Comparison of ENCODE assay signal across 18 cellular contexts in the genomic region with DNA sequence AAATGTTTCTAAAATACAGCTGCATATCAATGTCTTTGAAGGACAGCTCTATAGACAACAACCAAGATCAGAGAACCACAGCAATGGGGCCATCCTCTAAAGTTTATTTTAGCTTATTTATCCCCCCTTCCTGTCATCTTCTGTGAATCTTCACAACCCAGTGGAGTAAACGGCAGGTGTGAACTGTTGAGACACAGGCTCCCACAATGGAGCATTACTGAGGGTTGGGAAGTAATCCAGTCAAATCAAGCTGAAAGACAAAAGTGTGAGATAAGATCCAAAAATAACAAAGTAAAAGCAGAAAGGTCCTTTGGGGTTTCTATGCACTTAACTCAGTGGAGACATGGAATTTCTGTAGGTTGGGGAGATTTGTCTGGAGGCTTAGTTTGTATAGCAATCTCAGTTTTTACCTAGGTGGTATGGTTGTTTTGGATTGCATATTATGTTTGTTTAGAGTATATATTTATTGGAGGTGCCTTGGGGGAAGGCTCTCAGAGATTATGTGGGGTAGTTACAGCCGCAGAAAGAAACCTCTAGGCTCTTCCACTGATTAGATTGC.
DNase-seq lines count a peak whose midpoint lies in the region; ATAC-seq and TF ChIP-seq lines count a peak whose summit lies in the region.
"Had no signal": no experiment of that assay in that cellular context is flagged by ENCODE, and none has a peak within 500 bp of the region (broad histone marks: within the 10 kb centered on the region; RNA-seq: fewer than 3 reads in every experiment).

No MANE protein-coding gene starts in this region.

- H3K27me3 ChIP-seq in HUES48 (ENCODE audit: control insufficient read depth, insufficient read depth, low read length), result no peaks in the 10 kb centered on the region
- H3K27me3 ChIP-seq in neural progenitor cell, result no peaks in the 10 kb centered on the region
- H3K27me3 ChIP-seq: MG63, Peyer's patch, SJSA1 had no signal

- H3K4me1 ChIP-seq in HUES48 (ENCODE audit: control insufficient read depth, insufficient read depth, low read length) (peaks cover 60% of the 10 kb centered on the region), neural progenitor cell (peaks cover 72% of the 10 kb centered on the region)
- H3K4me1 ChIP-seq: Peyer's patch, SJSA1 had no signal

- H3K9me3 ChIP-seq in HUES48 (ENCODE audit: control insufficient read depth, insufficient read depth, low read length), result no peaks in the 10 kb centered on the region
- no peaks in the 10 kb centered on the region for H3K9me3 ChIP-seq in neural progenitor cell (ENCODE audit: low read depth)
- H3K9me3 ChIP-seq: MG63, Peyer's patch, SJSA1 had no signal

- no peaks in the 10 kb centered on the region for H3K36me3 Mint-ChIP-seq in chondrocyte (ENCODE audit: low read depth)
- H3K36me3 Mint-ChIP-seq in neural progenitor cell, result no peaks in the 10 kb centered on the region
- no peaks in the 10 kb centered on the region for H3K36me3 Mint-ChIP-seq in activated T-cell treated with anti-CD3 and anti-CD28 coated beads, Interleukin-2, amount 50 U/mL, for 72 hours (ENCODE audit: insufficient read depth in 2 of 2)

- H3K27ac ChIP-seq in HUES48 (ENCODE audit: low read depth, low read length), result peak overlapping the region; percentile 1
- peak overlapping the region; percentile 78 for H3K27ac ChIP-seq in neural progenitor cell
- H3K27ac ChIP-seq: Peyer's patch, SJSA1 had no signal

- no peaks in the 10 kb centered on the region for H3K79me2 ChIP-seq in neural progenitor cell (ENCODE audit: low read depth)

- H3K9ac ChIP-seq in HUES48 (ENCODE audit: low read depth, low read length) (no peak overlapping the region), neural progenitor cell (no peak overlapping the region)

- H3K27ac Mint-ChIP-seq in chondrocyte (ENCODE audit: unreplicated experiment) (peak overlapping the region; percentile 15), neural progenitor cell (no peak overlapping the region)
- H3K27ac Mint-ChIP-seq in activated T-cell treated with anti-CD3 and anti-CD28 coated beads, Interleukin-2, amount 50 U/mL, for 72 hours, result no peak overlapping the region
- H3K27ac Mint-ChIP-seq: HFFc6 had no signal

- ATAC-seq in HG02642 (IDR thresholded peaks at IDR 0.05; ENCODE audit: poor library complexity, unreplicated experiment), result no peak
- ATAC-seq in activated T-cell treated with anti-CD3 and anti-CD28 coated beads, Interleukin-2, amount 50 U/mL, for 72 hours (replicated peaks in 1 of 2), result no peak
- ATAC-seq: HepG2, K562 had no signal

- peak overlapping the region; percentile 28 for H3K4me2 ChIP-seq in neural progenitor cell

- H2AFZ ChIP-seq in neural progenitor cell (replicated peaks), result no peak overlapping the region

- peak; percentile 59 for DNase-seq in DMS114 treated with DMSO at 0.1 percent for 48 hours (lab: John Stamatoyannopoulos, UW; ENCODE audit: unreplicated experiment)
- DNase-seq in chondrocyte (ENCODE audit: low spot score), result no peak
- DNase-seq in neural progenitor cell (ENCODE audit: low spot score), result peak; percentile 37
- no peak for DNase-seq in activated CD8-positive, alpha-beta memory T cell treated with anti-CD3 and anti-CD28 coated beads, Interleukin-2, amount 50 U/mL, for 4 hours
- DNase-seq in activated T-cell treated with anti-CD3 and anti-CD28 coated beads, Interleukin-2, amount 50 U/mL, for 72 hours, result no peak
- DNase-seq: HFFc6, MG63, NCI-H1417, NCI-H187, NCI-H226, NCI-H524, NCI-H82, Peyer's patch had no signal

- H3K4me1 Mint-ChIP-seq in chondrocyte (ENCODE audit: low read depth) (peaks cover 19% of the 10 kb centered on the region), neural progenitor cell (peaks cover 44% of the 10 kb centered on the region)
- H3K4me1 Mint-ChIP-seq in activated T-cell treated with anti-CD3 and anti-CD28 coated beads, Interleukin-2, amount 50 U/mL, for 72 hours (ENCODE audit: low read depth), result no peaks in the 10 kb centered on the region

- H4K20me1 ChIP-seq in neural progenitor cell (ENCODE audit: low read depth), result no peaks in the 10 kb centered on the region

- H3K4me3 ChIP-seq in HUES48 (ENCODE audit: low read depth, low read length) (no peak overlapping the region), neural progenitor cell (no peak overlapping the region)
- H3K4me3 ChIP-seq: K562, MG63, Peyer's patch, SJSA1 had no signal

- peaks cover 20% of the 10 kb centered on the region for H3F3A ChIP-seq in neural progenitor cell (ENCODE audit: low read depth)

- no peaks in the 10 kb centered on the region for H3K9me3 Mint-ChIP-seq in chondrocyte (ENCODE audit: low read depth)
- H3K9me3 Mint-ChIP-seq in neural progenitor cell, result no peaks in the 10 kb centered on the region
- no peaks in the 10 kb centered on the region for H3K9me3 Mint-ChIP-seq in activated T-cell treated with anti-CD3 and anti-CD28 coated beads, Interleukin-2, amount 50 U/mL, for 72 hours
- H3K9me3 Mint-ChIP-seq: HFFc6 had no signal

- H3K27me3 Mint-ChIP-seq in chondrocyte (ENCODE audit: low read depth), result no peaks in the 10 kb centered on the region
- no peaks in the 10 kb centered on the region for H3K27me3 Mint-ChIP-seq in neural progenitor cell (ENCODE audit: insufficient read depth, low read depth)
- peaks cover 6% of the 10 kb centered on the region for H3K27me3 Mint-ChIP-seq in activated T-cell treated with anti-CD3 and anti-CD28 coated beads, Interleukin-2, amount 50 U/mL, for 72 hours (ENCODE audit: low read depth)

- H3K36me3 ChIP-seq in HUES48 (ENCODE audit: control insufficient read depth, insufficient read depth, low read length) (no peaks in the 10 kb centered on the region), neural progenitor cell (no peaks in the 10 kb centered on the region)
- H3K36me3 ChIP-seq: MG63, Peyer's patch, SJSA1 had no signal

- no peak for TF ChIP-seq CTCF in chondrocyte (IDR thresholded peaks at IDR 0.05)
- TF ChIP-seq CTCF in neural progenitor cell (IDR thresholded peaks at IDR 0.05), result no peak

- H3K4me3 Mint-ChIP-seq in chondrocyte (ENCODE audit: unreplicated experiment) (no peak overlapping the region), neural progenitor cell (no peak overlapping the region)
- no peak overlapping the region for H3K4me3 Mint-ChIP-seq in activated T-cell treated with anti-CD3 and anti-CD28 coated beads, Interleukin-2, amount 50 U/mL, for 72 hours
- H3K4me3 Mint-ChIP-seq: HFFc6 had no signal

Comparison
In these comparisons a context has a peak if more than half of its experiments do, and no peak if none do; other contexts are left out.
1. DNase-seq: peak in DMS114 treated with DMSO at 0.1 percent for 48 hours (single experiment) and neural progenitor cell (single experiment); none in chondrocyte (single experiment), activated CD8-positive, alpha-beta memory T cell treated with anti-CD3 and anti-CD28 coated beads, Interleukin-2, amount 50 U/mL, for 4 hours (single experiment) and activated T-cell treated with anti-CD3 and anti-CD28 coated beads, Interleukin-2, amount 50 U/mL, for 72 hours (0 of 2).